Comparison of ENCODE assay signal across 10 cellular contexts in genomic region chr4:47499705-47500104, GRCh38. TPM values are rescaled to one million over a fixed set of nuclear protein-coding genes. Genes with fewer than 3 reads are reported as not detected.
DNase-seq lines count a peak whose midpoint lies in the region; ATAC-seq lines count a peak whose summit lies in the region.
"Had no signal": no experiment of that assay in that cellular context is flagged by ENCODE, and none has a peak within 500 bp of the region (broad histone marks: within the 10 kb centered on the region; RNA-seq: fewer than 3 reads in every experiment).

No MANE protein-coding gene starts in this region.

- H3K4me3 Mint-ChIP-seq in activated CD4-positive, alpha-beta T cell treated with anti-CD3 and anti-CD28 coated beads for 36 hours = no peak overlapping the region
- H3K4me3 Mint-ChIP-seq: activated naive CD8-positive, alpha-beta T cell had no signal

- no peaks in the 10 kb centered on the region for H3K4me1 Mint-ChIP-seq in activated CD4-positive, alpha-beta T cell treated with anti-CD3 and anti-CD28 coated beads for 36 hours

- H3K36me3 Mint-ChIP-seq in activated CD4-positive, alpha-beta T cell treated with anti-CD3 and anti-CD28 coated beads for 36 hours (ENCODE audit: low read depth) = no peaks in the 10 kb centered on the region
- H3K36me3 Mint-ChIP-seq: activated naive CD8-positive, alpha-beta T cell had no signal

- no peaks in the 10 kb centered on the region for H3K27me3 ChIP-seq in skeletal muscle tissue (ENCODE audit: control insufficient read depth in 3 of 3, insufficient read depth in 3 of 3, low read length in 3 of 3)

- intact Hi-C loops in activated CD4-positive, alpha-beta T cell treated with anti-CD3 and anti-CD28 coated beads for 36 hours (cut with DNase I, micrococcal nuclease) = no loop called here

- H3K36me3 ChIP-seq in skeletal muscle tissue (ENCODE audit: control insufficient read depth in 3 of 3, insufficient read depth in 3 of 3, low read length in 3 of 3) = no peaks in the 10 kb centered on the region

- CTCF ChIA-PET in activated CD4-positive, alpha-beta T cell treated with anti-CD3 and anti-CD28 coated beads for 36 hours (lab: Charles Lee) = interaction anchor here (1.3 kb wide), 1 partner anchor 10 kb away, joined by 3 read pairs; no protein-coding TSS in a partner anchor

- H3K27me3 Mint-ChIP-seq in activated CD4-positive, alpha-beta T cell treated with anti-CD3 and anti-CD28 coated beads for 36 hours = no peaks in the 10 kb centered on the region
- H3K27me3 Mint-ChIP-seq: activated naive CD8-positive, alpha-beta T cell had no signal

- H3K27ac ChIP-seq in skeletal muscle tissue (ENCODE audit: low read depth, low read length) = peak overlapping the region; percentile 8

- H3K9me3 Mint-ChIP-seq in activated CD4-positive, alpha-beta T cell treated with anti-CD3 and anti-CD28 coated beads for 36 hours (ENCODE audit: low read depth) = no peaks in the 10 kb centered on the region

- DNase-seq in MV-4-11 (lab: John Stamatoyannopoulos, UW) (peak; percentile 76), midbrain (lab: John Stamatoyannopoulos, UW) (no peak)
- DNase-seq in activated CD4-positive, alpha-beta T cell treated with anti-CD3 and anti-CD28 coated beads for 36 hours = no peak
- DNase-seq: NCI-H1092 treated with DMSO at 0.1 percent for 48 hours, NCI-H69, right cardiac atrium had no signal

- no peak overlapping the region for H3K27ac Mint-ChIP-seq in activated CD4-positive, alpha-beta T cell treated with anti-CD3 and anti-CD28 coated beads for 36 hours
- H3K27ac Mint-ChIP-seq: activated naive CD8-positive, alpha-beta T cell had no signal

- H3K9me3 ChIP-seq in skeletal muscle tissue (ENCODE audit: control insufficient read depth in 3 of 3, low read length in 3 of 3) = no peaks in the 10 kb centered on the region

- H3K4me1 ChIP-seq in skeletal muscle tissue (ENCODE audit: control insufficient read depth in 3 of 3, insufficient read depth in 3 of 3, low read length in 3 of 3) = no peaks in the 10 kb centered on the region

- no peak overlapping the region for H3K9ac ChIP-seq in skeletal muscle tissue (ENCODE audit: low read depth in 1 of 3, low read length in 3 of 3)

- POLR2A ChIA-PET in activated CD4-positive, alpha-beta T cell treated with anti-CD3 and anti-CD28 coated beads for 36 hours (lab: Charles Lee) = no interaction called here

- no peak overlapping the region for H3K4me3 ChIP-seq in skeletal muscle tissue (ENCODE audit: low read length in 3 of 3)

- ATAC-seq in GM21528 (IDR thresholded peaks at IDR 0.05; ENCODE audit: low FRiP score, unreplicated experiment) (peak; percentile 46), GM21423 (IDR thresholded peaks at IDR 0.05; ENCODE audit: unreplicated experiment) (no peak)
- ATAC-seq in activated CD4-positive, alpha-beta T cell treated with anti-CD3 and anti-CD28 coated beads for 36 hours = no peak
- ATAC-seq: right cardiac atrium had no signal

RNA-seq across cellular contexts. Expression of gene ATP10D, which starts 14.6 kb away (rescaled TPM):
- total RNA-seq in skeletal muscle tissue = 18.8 TPM
- 1 to 10 TPM; 2.5 to 2.8 TPM for total RNA-seq in activated CD4-positive, alpha-beta T cell treated with anti-CD3 and anti-CD28 coated beads for 36 hours

RNA-seq across cellular contexts. Expression of gene COMMD8, which starts 36.2 kb away (rescaled TPM):
- total RNA-seq in skeletal muscle tissue = 4.7 TPM
- 10 to 100 TPM; 15.0 to 26.5 TPM for total RNA-seq in activated CD4-positive, alpha-beta T cell treated with anti-CD3 and anti-CD28 coated beads for 36 hours
